In genomic region chr13:31380728-31381127, GRCh38 we compare ENCODE assay signal across 16 cellular contexts.
"Had no signal": no experiment of that assay in that cellular context is flagged by ENCODE, and none has a peak within 500 bp of the region (broad histone marks: within the 10 kb centered on the region; RNA-seq: fewer than 3 reads in every experiment).

No MANE protein-coding gene starts in this region.

- H3K9me3 Mint-ChIP-seq: central memory CD8-positive, alpha-beta T cell; nephron; T-helper 2 cell treated with Interferon-gamma antibody and Interleukin-4, amounts not matched to agents 5 μg/mL and 100 μg/mL, for 36 hours had no signal

- H3K4me1 ChIP-seq: pancreas, tibial artery had no signal

- H3K27me3 ChIP-seq: pancreas, tibial artery had no signal

- H3K27ac Mint-ChIP-seq: activated naive CD8-positive, alpha-beta T cell treated with anti-CD3 and anti-CD28 coated beads, Interleukin-2, amount 10 ng/mL, durations not matched to agents 7 days and 5 days; nephron; stimulated activated memory B cell treated with anti-CD40 and anti-IgM and Interleukin-4, amounts not matched to agents 10 μg/mL and 1 μg/mL and 100 μg/mL, for 72 hours; T-helper 2 cell treated with Interferon-gamma antibody and Interleukin-4, amounts not matched to agents 5 μg/mL and 100 μg/mL, for 36 hours had no signal

- H3K36me3 ChIP-seq: pancreas, tibial artery had no signal

- H3K36me3 Mint-ChIP-seq: activated naive CD8-positive, alpha-beta T cell treated with anti-CD3 and anti-CD28 coated beads, Interleukin-2, amount 10 ng/mL, durations not matched to agents 7 days and 5 days; brain; stimulated activated memory B cell treated with anti-CD40 and anti-IgM and Interleukin-4, amounts not matched to agents 10 μg/mL and 1 μg/mL and 100 μg/mL, for 72 hours had no signal

- DNase-seq: activated CD4-positive, alpha-beta T cell treated with anti-CD3 and anti-CD28 coated beads, Interleukin-2, amount 50 U/mL, for 1 hour; activated CD4-positive, CD25-positive, alpha-beta regulatory T cell; activated CD8-positive, alpha-beta memory T cell treated with anti-CD3 and anti-CD28 coated beads for 24 hours; activated naive CD8-positive, alpha-beta T cell treated with anti-CD3 and anti-CD28 coated beads, Interleukin-2, amount 10 ng/mL, durations not matched to agents 7 days and 5 days; effector memory CD4-positive, alpha-beta T cell; head of caudate nucleus; pancreas; stimulated activated CD4-positive, alpha-beta T cell treated with anti-CD3 and anti-CD28 coated beads, Interleukin-2, amount 100 ng/mL, for 48 hours; tibial artery had no signal

- H3K27me3 Mint-ChIP-seq: stimulated activated memory B cell treated with anti-CD40 and anti-IgM and Interleukin-4, amounts not matched to agents 10 μg/mL and 1 μg/mL and 100 μg/mL, for 72 hours had no signal

- H3K4me3 Mint-ChIP-seq: activated naive CD8-positive, alpha-beta T cell treated with anti-CD3 and anti-CD28 coated beads, Interleukin-2, amount 10 ng/mL, durations not matched to agents 7 days and 5 days; central memory CD8-positive, alpha-beta T cell; nephron; stimulated activated memory B cell treated with anti-CD40 and anti-IgM and Interleukin-4, amounts not matched to agents 10 μg/mL and 1 μg/mL and 100 μg/mL, for 72 hours; T-helper 2 cell treated with Interferon-gamma antibody and Interleukin-4, amounts not matched to agents 5 μg/mL and 100 μg/mL, for 36 hours had no signal

- H3K4me1 Mint-ChIP-seq: activated naive CD8-positive, alpha-beta T cell treated with anti-CD3 and anti-CD28 coated beads, Interleukin-2, amount 10 ng/mL, durations not matched to agents 7 days and 5 days; central memory CD8-positive, alpha-beta T cell had no signal

- H3K27ac ChIP-seq: coronary artery, epithelial cell of prostate, pancreas, tibial artery had no signal

- H3K4me3 ChIP-seq: coronary artery, pancreas, tibial artery had no signal

- H3K9me3 ChIP-seq: pancreas, tibial artery had no signal
